Comparison of ENCODE assay signal across 32 cellular contexts in the genomic region with DNA sequence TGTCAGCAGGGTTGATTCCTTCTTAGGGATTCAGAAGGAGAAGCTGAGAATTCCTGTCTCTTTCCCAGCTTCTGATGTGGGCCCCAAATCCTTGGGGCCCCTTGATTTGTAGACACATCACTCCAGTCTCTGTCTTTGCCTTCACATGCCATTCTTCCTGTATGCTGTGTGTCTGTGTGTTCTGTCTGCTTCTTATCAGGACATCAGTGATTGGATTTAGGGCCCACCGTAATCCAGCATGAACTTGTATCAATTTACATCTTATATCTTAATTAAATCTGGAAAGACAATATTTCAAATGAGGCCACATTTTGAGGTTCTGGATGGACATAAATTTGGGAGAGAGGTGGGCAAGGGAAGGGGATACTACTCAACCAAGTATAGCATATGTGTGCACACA. TPM values are rescaled to one million over a fixed set of nuclear protein-coding genes. Genes with fewer than 3 reads are reported as not detected.
"Had no signal": no experiment of that assay in that cellular context is flagged by ENCODE, and none has a peak within 500 bp of the region (broad histone marks: within the 10 kb centered on the region; RNA-seq: fewer than 3 reads in every experiment).

No MANE protein-coding gene starts in this region.

- H3K4me1 ChIP-seq: esophagus squamous epithelium, gastrocnemius medialis, heart right ventricle, left lung, lower lobe of right lung had no signal

- DNase-seq: cortex of kidney; effector CD8-positive, alpha-beta T cell; effector memory CD8-positive, alpha-beta T cell; endodermal cell; erythroblast; esophagus squamous epithelium; foreskin fibroblast; foreskin melanocyte; gastrocnemius medialis; glutamatergic neuron; head of caudate nucleus; heart right ventricle; hippocampal formation; left cardiac atrium; left lung; left ventricle myocardium superior; lower lobe of right lung; mesenchymal stem cell; mucosa of descending colon; naive B cell; naive thymus-derived CD8-positive, alpha-beta T cell had no signal

- H3K9me3 ChIP-seq: gastrocnemius medialis had no signal

- H3K27ac ChIP-seq: epithelial cell of prostate, esophagus squamous epithelium, gastrocnemius medialis, heart right ventricle, left lung, lower lobe of right lung had no signal

- H3K4me3 ChIP-seq: esophagus squamous epithelium, gastrocnemius medialis, heart right ventricle, left lung, lower lobe of right lung, mucosa of descending colon had no signal

- H3K36me3 ChIP-seq: esophagus squamous epithelium, gastrocnemius medialis, heart right ventricle, left lung, lower lobe of right lung had no signal

- ATAC-seq: effector memory CD8-positive, alpha-beta T cell; esophagus mucosa; gastrocnemius medialis; heart right ventricle; left cardiac atrium; left lung; left ventricle myocardium superior; lower lobe of right lung; mucosa of descending colon; naive thymus-derived CD8-positive, alpha-beta T cell had no signal

RNA-seq across cellular contexts. Expression of gene NEUROD1, which starts 9.7 kb away (rescaled TPM):
- total RNA-seq: dermis microvascular lymphatic vessel endothelial cell; endodermal cell; esophagus mucosa; esophagus squamous epithelium; gastrocnemius medialis; glomerular endothelial cell; heart right ventricle; kidney epithelial cell; left cardiac atrium; left lung; left ventricle myocardium superior; lower leg skin; lower lobe of right lung; lung microvascular endothelial cell; mesenteric fat pad; mesothelial cell of epicardium; myocyte; naive thymus-derived CD8-positive, alpha-beta T cell had no signal
- polyA plus RNA-seq: heart right ventricle; keratinocyte; naive thymus-derived CD8-positive, alpha-beta T cell had no signal

RNA-seq across cellular contexts. Expression of gene CERKL, which starts 13.7 kb away (rescaled TPM):
- total RNA-seq: dermis microvascular lymphatic vessel endothelial cell; esophagus mucosa; glomerular endothelial cell; heart right ventricle; left cardiac atrium; left ventricle myocardium superior; lower leg skin; lung microvascular endothelial cell; mesenteric fat pad; mesothelial cell of epicardium; myocyte; naive thymus-derived CD8-positive, alpha-beta T cell had no signal
- polyA plus RNA-seq: heart right ventricle had no signal
